Comparison of ENCODE assay signal across 14 cellular contexts in genomic region chrX:125398959-125399440, GRCh38.
"Had no signal": no experiment of that assay in that cellular context is flagged by ENCODE, and none has a peak within 500 bp of the region (broad histone marks: within the 10 kb centered on the region; RNA-seq: fewer than 3 reads in every experiment).

No MANE protein-coding gene starts in this region.

- DNase-seq: activated B cell treated with CpG ODN at 0.5 μM for 24 hours; activated CD8-positive, alpha-beta memory T cell treated with anti-CD3 and anti-CD28 coated beads, Interleukin-2, amount 10 ng/mL, durations not matched to agents 7 days and 5 days; activated CD8-positive, alpha-beta T cell treated with anti-CD3 and anti-CD28 coated beads, Interleukin-2, amount 10 ng/mL, durations not matched to agents 7 days and 5 days; activated naive CD8-positive, alpha-beta T cell treated with anti-CD3 and anti-CD28 coated beads, Interleukin-2, amount 50 U/mL, for 24 hours; activated T-cell treated with anti-CD3 and anti-CD28 coated beads, Interleukin-2, amount 50 U/mL, for 48 hours; amygdala; glutamatergic neuron; islet precursor cell; left ventricle myocardium superior; ovary; right lobe of liver; stimulated activated CD4-positive, alpha-beta T cell treated with anti-CD3 and anti-CD28 coated beads, Interleukin-4, amount 100 ng/mL, for 1 hour; stimulated activated naive CD8-positive, alpha-beta T cell treated with anti-CD3 and anti-CD28 coated beads, Interleukin-15, Interleukin-2, amounts not matched to agents 100 U/mL and 50 U/mL, for 24 hours; trophoblast cell had no signal

- ATAC-seq: activated CD8-positive, alpha-beta memory T cell treated with anti-CD3 and anti-CD28 coated beads, Interleukin-2, amount 10 ng/mL, durations not matched to agents 7 days and 5 days; activated CD8-positive, alpha-beta T cell treated with anti-CD3 and anti-CD28 coated beads, Interleukin-2, amount 10 ng/mL, durations not matched to agents 7 days and 5 days; activated naive CD8-positive, alpha-beta T cell treated with anti-CD3 and anti-CD28 coated beads, Interleukin-2, amount 50 U/mL, for 24 hours; left ventricle myocardium superior; right lobe of liver; stimulated activated naive CD8-positive, alpha-beta T cell treated with anti-CD3 and anti-CD28 coated beads, Interleukin-15, Interleukin-2, amounts not matched to agents 100 U/mL and 50 U/mL, for 24 hours had no signal
